ENCODE assay signal across 13 cellular contexts in the genomic region with DNA sequence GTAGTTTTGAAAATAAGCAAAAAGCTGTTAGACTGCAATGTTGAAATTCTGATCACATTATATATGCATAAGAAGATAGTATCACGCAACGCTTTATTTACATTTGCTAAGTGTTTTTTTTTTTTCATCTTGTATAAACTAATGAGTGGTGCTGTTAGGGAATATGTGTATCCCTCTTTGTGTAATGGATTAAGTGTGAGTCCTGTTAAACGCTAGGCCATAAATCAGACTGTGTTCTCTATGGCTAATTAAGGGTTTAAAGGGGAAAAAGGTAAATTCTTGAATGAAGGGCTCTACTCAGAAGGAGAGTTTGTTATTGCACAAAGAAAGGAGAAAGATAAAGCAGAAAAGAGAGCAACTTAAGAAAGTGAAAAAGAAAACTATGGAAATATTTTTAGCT.
"Had no signal": no experiment of that assay in that cellular context is flagged by ENCODE, and none has a peak within 500 bp of the region (broad histone marks: within the 10 kb centered on the region; RNA-seq: fewer than 3 reads in every experiment).

No MANE protein-coding gene starts in this region.

- ATAC-seq: left colon; lower lobe of right lung; stimulated activated naive B cell treated with anti-CD40 and anti-IgM and Interleukin-4, amounts not matched to agents 10 μg/mL and 1 μg/mL and 100 μg/mL, for 72 hours; WTC11 had no signal

- H3K9me3 Mint-ChIP-seq: activated CD4-positive, alpha-beta memory T cell treated with anti-CD3 and anti-CD28 coated beads, Interleukin-2, amount 10 ng/mL, durations not matched to agents 7 days and 5 days; stimulated activated naive B cell treated with anti-CD40 and anti-IgM and Interleukin-4, amounts not matched to agents 10 μg/mL and 1 μg/mL and 100 μg/mL, for 72 hours had no signal

- DNase-seq: activated CD4-positive, alpha-beta memory T cell treated with anti-CD3 and anti-CD28 coated beads, Interleukin-2, amount 10 ng/mL, durations not matched to agents 7 days and 5 days; activated CD4-positive, alpha-beta T cell treated with anti-CD3 and anti-CD28 coated beads for 4 hours; activated effector memory CD4-positive, alpha-beta T cell treated with anti-CD3 and anti-CD28 coated beads, Interleukin-2, amount 50 U/mL, for 16 hours; activated T-cell treated with anti-CD3 and anti-CD28 coated beads, Interleukin-2, amount 50 U/mL, for 48 hours; erythroblast; left colon; lower lobe of right lung; posterior cingulate gyrus; stimulated activated CD4-positive, alpha-beta T cell treated with anti-CD3 and anti-CD28 coated beads, Interleukin-2, amount 100 ng/mL, for 48 hours; stimulated activated naive B cell treated with anti-CD40 and anti-IgM and Interleukin-4, amounts not matched to agents 10 μg/mL and 1 μg/mL and 100 μg/mL, for 72 hours; tibial artery had no signal

- H3K27ac Mint-ChIP-seq: activated CD4-positive, alpha-beta memory T cell treated with anti-CD3 and anti-CD28 coated beads, Interleukin-2, amount 10 ng/mL, durations not matched to agents 7 days and 5 days; activated naive CD4-positive, alpha-beta T cell treated with anti-CD3 and anti-CD28 coated beads, Interleukin-2, amount 50 U/mL, for 24 hours; stimulated activated naive B cell treated with anti-CD40 and anti-IgM and Interleukin-4, amounts not matched to agents 10 μg/mL and 1 μg/mL and 100 μg/mL, for 72 hours; WTC11 had no signal

- H3K4me3 Mint-ChIP-seq: activated CD4-positive, alpha-beta memory T cell treated with anti-CD3 and anti-CD28 coated beads, Interleukin-2, amount 10 ng/mL, durations not matched to agents 7 days and 5 days; activated naive CD4-positive, alpha-beta T cell treated with anti-CD3 and anti-CD28 coated beads, Interleukin-2, amount 50 U/mL, for 24 hours; stimulated activated naive B cell treated with anti-CD40 and anti-IgM and Interleukin-4, amounts not matched to agents 10 μg/mL and 1 μg/mL and 100 μg/mL, for 72 hours; WTC11 had no signal
